In genomic region chr5:174418809-174419522, GRCh38 we compare ENCODE assay signal across 8 cellular contexts.
DNase-seq lines count a peak whose midpoint lies in the region; ATAC-seq and TF ChIP-seq lines count a peak whose summit lies in the region.
"Had no signal": no experiment of that assay in that cellular context is flagged by ENCODE, and none has a peak within 500 bp of the region (broad histone marks: within the 10 kb centered on the region; RNA-seq: fewer than 3 reads in every experiment).

No MANE protein-coding gene starts in this region.

- peaks cover 45% of the 10 kb centered on the region for H3K27me3 Mint-ChIP-seq in nephron (ENCODE audit: low read depth)

- whole genome bisulfite sequencing in mammary epithelial cell (ENCODE audit: low coverage, missing lambda C conversion rate), result 1% methylated on average over 15 of the region's 17 CpGs

- peaks cover 22% of the 10 kb centered on the region for H3K4me1 Mint-ChIP-seq in nephron

- no peak overlapping the region for H3K27ac Mint-ChIP-seq in nephron

- peak overlapping the region; percentile 1 to 33 (median 6) for H3K4me3 ChIP-seq in mammary epithelial cell (replicated peaks in 1 of 3; ENCODE audit: insufficient read depth in 1 of 3, low read depth in 2 of 3, low read length in 3 of 3)

- H3K9me3 Mint-ChIP-seq in nephron, result no peaks in the 10 kb centered on the region

- H3K27ac ChIP-seq in mammary epithelial cell (ENCODE audit: insufficient read depth, low read depth, low read length), result no peak overlapping the region

- H3K4me3 Mint-ChIP-seq in nephron, result peak overlapping the region; percentile 54 to 71 (median 68)

- no peaks in the 10 kb centered on the region for H4K20me1 ChIP-seq in mammary epithelial cell (ENCODE audit: insufficient read depth, low read length)

- in situ Hi-C loops in mammary epithelial cell (cut with MboI; ENCODE audit: low sequenced_read_pairs in 2 of 2), result loop anchor here (5.0 to 10.0 kb wide), 3 partner anchors 308 to 376 kb away; no protein-coding TSS in a partner anchor

- ATAC-seq in GM19395 (IDR thresholded peaks at IDR 0.05; ENCODE audit: unreplicated experiment), result peak; percentile 32
- peak; percentile 22 for ATAC-seq in HG03439 (IDR thresholded peaks at IDR 0.05; ENCODE audit: unreplicated experiment)
- ATAC-seq in GM18873 (IDR thresholded peaks at IDR 0.05; ENCODE audit: low FRiP score, unreplicated experiment), result no peak

- TF ChIP-seq CTCF in mammary epithelial cell (conservative IDR thresholded peaks at IDR 0.05 in 1 of 2, IDR thresholded peaks at IDR 0.05 in 1 of 2; ENCODE audit: extremely low read depth in 1 of 2, insufficient read depth in 1 of 2, low read depth in 1 of 2, low read length in 2 of 2), result no peak
- no peak for TF ChIP-seq CTCF in nephron (IDR thresholded peaks at IDR 0.05; ENCODE audit: unreplicated experiment in 3 of 3)

- H3K27me3 ChIP-seq in mammary epithelial cell (ENCODE audit: insufficient read depth, low read length), result no peaks in the 10 kb centered on the region

- peak overlapping the region; percentile 71 for H3K4me2 ChIP-seq in mammary epithelial cell (ENCODE audit: insufficient read depth, low read depth, low read length)

- H2AFZ ChIP-seq in mammary epithelial cell (ENCODE audit: low read depth, low read length), result peak overlapping the region; percentile 56

- DNase-seq in mammary epithelial cell (peak; percentile 7), RKO (ENCODE audit: low spot score) (no peak)
- DNase-seq in activated effector memory CD4-positive, alpha-beta T cell treated with Interleukin-2 at 50 U/mL for 16 hours, result no peak
- DNase-seq: naive B cell had no signal

- no peaks in the 10 kb centered on the region for H3K9me3 ChIP-seq in mammary epithelial cell (replicated peaks; ENCODE audit: insufficient read depth, low read length)

- no peak overlapping the region for H3K9ac ChIP-seq in mammary epithelial cell (ENCODE audit: insufficient read depth, low read length)

- intact Hi-C loops in mammary epithelial cell (cut with micrococcal nuclease), result loop anchor here (1.0 to 10.0 kb wide), 5 partner anchors 92 to 1046 kb away; no protein-coding TSS in a partner anchor

- no peaks in the 10 kb centered on the region for H3K36me3 ChIP-seq in mammary epithelial cell (ENCODE audit: insufficient read depth, low read length)

- BruUV-seq in mammary epithelial cell (replicated peaks; lab: Mats Ljungman, UMichigan), result no TSS peak

- no peaks in the 10 kb centered on the region for H3K4me1 ChIP-seq in mammary epithelial cell (ENCODE audit: insufficient read depth, low read length)

- CTCF ChIA-PET in mammary epithelial cell (lab: Charles Lee; ENCODE audit: low non-redundant PET), result interaction anchor here (0.5 to 1.4 kb wide), 4 partner anchors 323 to 375 kb away, joined by 3 to 9 read pairs (median 4); no protein-coding TSS in a partner anchor

- H3K79me2 ChIP-seq in mammary epithelial cell (ENCODE audit: insufficient read depth, low read length), result no peaks in the 10 kb centered on the region

- H3K36me3 Mint-ChIP-seq in nephron (ENCODE audit: low read depth), result no peaks in the 10 kb centered on the region
- H3K36me3 Mint-ChIP-seq: naive B cell had no signal

- dilution Hi-C loops in mammary epithelial cell (cut with HindIII; ENCODE audit: low sequenced_read_pairs), result no loop called here
